In the genomic region with DNA sequence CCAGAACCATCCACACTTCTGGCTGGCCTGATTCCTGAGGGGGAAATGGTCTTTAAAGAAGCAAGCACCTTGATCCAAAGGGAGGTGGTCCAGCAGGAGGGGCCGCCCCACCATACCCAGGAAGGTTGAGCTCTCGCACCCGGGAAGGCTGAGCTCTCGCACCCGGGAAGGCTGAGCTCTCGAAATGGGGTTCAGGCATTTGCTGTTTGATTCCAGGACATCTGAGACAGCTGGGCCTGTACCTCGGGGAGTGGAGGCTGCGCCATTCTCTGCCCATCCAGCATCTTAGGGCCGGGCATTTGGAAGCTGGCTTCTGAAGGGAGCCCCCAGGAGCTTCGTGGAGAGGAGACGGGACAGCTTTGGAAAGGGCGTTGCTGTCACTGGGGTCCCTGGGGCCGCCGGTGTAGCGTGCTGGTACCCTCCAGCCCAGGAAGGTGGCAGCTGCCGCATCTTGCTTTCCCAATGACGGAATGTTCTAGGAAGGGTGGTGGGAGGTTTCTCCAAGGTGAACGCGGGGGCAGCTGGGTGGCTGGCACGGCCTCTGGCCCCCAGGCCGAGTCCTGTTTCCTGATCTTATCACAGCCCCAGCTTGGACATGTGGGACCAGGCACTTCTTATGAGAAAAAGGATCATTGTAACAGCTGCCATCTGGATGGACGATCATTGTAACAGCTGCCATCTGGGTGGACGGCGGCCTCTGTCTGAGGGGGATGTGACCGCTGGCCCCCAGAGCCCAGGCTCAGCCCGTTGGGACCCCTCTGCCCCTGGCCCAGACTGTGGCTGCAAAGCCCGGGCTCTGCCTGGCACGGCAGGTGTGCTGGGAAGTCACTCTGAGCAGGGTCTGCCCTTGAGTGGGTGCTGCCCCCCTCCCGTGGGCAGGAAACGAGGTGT, we compare ENCODE assay signal across 17 cellular contexts.
DNase-seq lines count a peak whose midpoint lies in the region; ATAC-seq and TF ChIP-seq lines count a peak whose summit lies in the region.
"Had no signal": no experiment of that assay in that cellular context is flagged by ENCODE, and none has a peak within 500 bp of the region (broad histone marks: within the 10 kb centered on the region; RNA-seq: fewer than 3 reads in every experiment).

No MANE protein-coding gene starts in this region.

- TF ChIP-seq CTCF in PC-3 (conservative IDR thresholded peaks at IDR 0.05; ENCODE audit: low read depth, low read length) (no peak), endodermal cell (conservative IDR thresholded peaks at IDR 0.05) (no peak)

- H3K4me1 ChIP-seq in PC-3 (ENCODE audit: insufficient read depth, low read length) (peaks cover 21% of the 10 kb centered on the region), endodermal cell (ENCODE audit: control insufficient read depth, insufficient read depth, low read length) (peaks cover 9% of the 10 kb centered on the region)

- intact Hi-C loops in PC-3 (cut with micrococcal nuclease), result no loop called here

- H3K27me3 ChIP-seq in PC-3 (ENCODE audit: low read length) (no peaks in the 10 kb centered on the region), endodermal cell (ENCODE audit: control insufficient read depth, insufficient read depth, low read length, poor library complexity, severe bottlenecking) (no peaks in the 10 kb centered on the region)
- H3K27me3 ChIP-seq: transverse colon had no signal

- no peaks in the 10 kb centered on the region for H3K9me3 ChIP-seq in PC-3 (ENCODE audit: low read length)
- H3K9me3 ChIP-seq in endodermal cell (ENCODE audit: control insufficient read depth, low read length), result peaks cover 17% of the 10 kb centered on the region

- WGBS in endodermal cell (ENCODE audit: insufficient coverage in 1 of 2, insufficient read length in 1 of 2), 2 experiments, result 95 to 96% methylated on average over 30 of the region's 30 CpGs

- no peak overlapping the region for H2AFZ ChIP-seq in PC-3 (ENCODE audit: low read length)

- H3K4me3 Mint-ChIP-seq in endodermal cell, result no peak overlapping the region
- H3K4me3 Mint-ChIP-seq: activated naive CD4-positive, alpha-beta T cell treated with anti-CD3 and anti-CD28 coated beads, Interleukin-2, amount 50 U/mL, for 24 hours; activated T-cell treated with anti-CD3 and anti-CD28 coated beads, Interleukin-2, amount 50 U/mL, for 4 hours; natural killer cell treated with Interleukin-12 subunit alpha and Interleukin-12 subunit beta and Interleukin-15 and Interleukin-18, amount 100 ng/mL, for 72 hours had no signal

- H3K9ac ChIP-seq in PC-3 (ENCODE audit: low read length) (no peak overlapping the region), endodermal cell (ENCODE audit: extremely low read depth, low read length, poor library complexity, severe bottlenecking) (no peak overlapping the region)

- H3K36me3 ChIP-seq in PC-3 (ENCODE audit: low read depth, low read length) (no peaks in the 10 kb centered on the region), endodermal cell (ENCODE audit: control insufficient read depth, insufficient read depth, low read length) (peaks cover 44% of the 10 kb centered on the region)
- H3K36me3 ChIP-seq: transverse colon had no signal

- H3K9me3 Mint-ChIP-seq in endodermal cell, result peaks cover 13% of the 10 kb centered on the region
- H3K9me3 Mint-ChIP-seq: natural killer cell treated with Interleukin-12 subunit alpha and Interleukin-12 subunit beta and Interleukin-15 and Interleukin-18, amount 100 ng/mL, for 72 hours had no signal

- ATAC-seq in PC-3, result no peak
- ATAC-seq: activated T-cell treated with anti-CD3 and anti-CD28 coated beads, Interleukin-2, amount 50 U/mL, for 4 hours had no signal

- H3K27ac Mint-ChIP-seq in endodermal cell, result peak overlapping the region; percentile 48
- H3K27ac Mint-ChIP-seq: activated naive CD4-positive, alpha-beta T cell treated with anti-CD3 and anti-CD28 coated beads, Interleukin-2, amount 50 U/mL, for 24 hours; natural killer cell treated with Interleukin-12 subunit alpha and Interleukin-12 subunit beta and Interleukin-15 and Interleukin-18, amount 100 ng/mL, for 72 hours had no signal

- H3K79me2 ChIP-seq in PC-3 (ENCODE audit: low read length), result no peaks in the 10 kb centered on the region

- H3K4me3 ChIP-seq in PC-3 (ENCODE audit: low read length) (no peak overlapping the region), endodermal cell (ENCODE audit: low read length) (no peak overlapping the region)
- H3K4me3 ChIP-seq: lung, transverse colon had no signal

- 0 out of 2 replicates have a peak overlapping the region, but pooled peaks have one; percentile 5 for H3K4me2 ChIP-seq in PC-3 (ENCODE audit: low read length)

- peaks cover 17% of the 10 kb centered on the region for H3K4me1 Mint-ChIP-seq in endodermal cell

- no peak for DNase-seq in PC-3
- DNase-seq in endodermal cell, result no peak
- DNase-seq in myocyte (ENCODE audit: low read depth), result peak; percentile 57
- peak in 9 of 49 donors; percentile 16 to 46 (median 38) for DNase-seq in substantia nigra (lab: John Stamatoyannopoulos, UW)
- no peak for DNase-seq in NCI-H2196 treated with DMSO at 0.1 percent for 48 hours (lab: John Stamatoyannopoulos, UW; ENCODE audit: unreplicated experiment)
- DNase-seq in cerebellum (ENCODE audit: low spot score), result no peak
- no peak for DNase-seq in stimulated activated CD4-positive, alpha-beta T cell treated with anti-CD3 and anti-CD28 coated beads, Interleukin-1b, Interleukin-23, amount 100 ng/mL, for 48 hours
- DNase-seq: activated T-cell treated with anti-CD3 and anti-CD28 coated beads, Interleukin-2, amount 50 U/mL, for 4 hours; Karpas-422; NCI-H1105; NCI-H2107; NCI-H526; stimulated activated naive CD4-positive, alpha-beta T cell treated with Interleukin-2 at 50 U/mL for 16 hours; transverse colon had no signal

- H3K27ac ChIP-seq in PC-3 (ENCODE audit: low read length) (no peak overlapping the region), endodermal cell (ENCODE audit: low read depth, low read length) (no peak overlapping the region), substantia nigra (ENCODE audit: low read depth, low read length, poor library complexity, severe bottlenecking) (peak overlapping the region; percentile 93)
- H3K27ac ChIP-seq: transverse colon had no signal

- no peaks in the 10 kb centered on the region for H4K20me1 ChIP-seq in PC-3 (ENCODE audit: low read length)

- H3K27me3 Mint-ChIP-seq in endodermal cell (ENCODE audit: insufficient read depth), result no peaks in the 10 kb centered on the region
- H3K27me3 Mint-ChIP-seq: activated naive CD4-positive, alpha-beta T cell treated with anti-CD3 and anti-CD28 coated beads, Interleukin-2, amount 50 U/mL, for 24 hours had no signal

- no peaks in the 10 kb centered on the region for H3F3A ChIP-seq in PC-3 (ENCODE audit: low read length, unreplicated experiment)

- no TSS peak for BruUV-seq in PC-3 (replicated peaks; lab: Mats Ljungman, UMichigan)

- H3K36me3 Mint-ChIP-seq in endodermal cell (ENCODE audit: low read depth), result peaks cover 43% of the 10 kb centered on the region
- H3K36me3 Mint-ChIP-seq: natural killer cell treated with Interleukin-12 subunit alpha and Interleukin-12 subunit beta and Interleukin-15 and Interleukin-18, amount 100 ng/mL, for 72 hours had no signal

- POLR2A ChIA-PET in PC-3 (lab: Charles Lee; ENCODE audit: unreplicated experiment), result no interaction called here

- H3K9me2 ChIP-seq in PC-3 (replicated peaks; ENCODE audit: low read length), result no peaks in the 10 kb centered on the region

- CTCF ChIA-PET in PC-3 (lab: Charles Lee), result no interaction called here
